2 cellular contexts compared by ENCODE assay signal in the genomic region with DNA sequence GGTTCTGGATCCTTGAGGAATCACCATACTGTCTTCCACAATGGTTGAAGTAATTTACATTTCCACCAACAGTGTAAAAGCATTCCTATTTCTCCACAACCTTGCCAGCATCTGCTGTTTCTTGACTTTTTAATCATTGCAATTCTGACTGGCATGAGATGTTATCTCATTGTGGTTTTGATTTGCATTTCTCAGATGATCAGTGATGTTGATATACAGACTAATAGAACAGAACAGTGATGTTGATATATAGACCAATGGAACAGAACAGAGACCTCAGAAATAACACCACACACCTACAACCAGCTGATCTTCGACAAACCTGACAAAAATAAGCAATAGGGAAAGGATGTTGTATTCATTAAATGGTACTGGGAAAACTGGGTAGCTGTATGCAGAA. TPM values are rescaled to one million over a fixed set of nuclear protein-coding genes. Genes with fewer than 3 reads are reported as not detected.
"Had no signal": no experiment of that assay in that cellular context is flagged by ENCODE, and none has a peak within 500 bp of the region (broad histone marks: within the 10 kb centered on the region; RNA-seq: fewer than 3 reads in every experiment).

No MANE protein-coding gene starts in this region.

RNA-seq across cellular contexts. Expression of a gene that starts 55.6 kb away (rescaled TPM):
- total RNA-seq: foreskin keratinocyte, natural killer cell had no signal
- polyA plus RNA-seq: foreskin keratinocyte had no signal
